ENCODE assay signal across 11 cellular contexts in the genomic region with DNA sequence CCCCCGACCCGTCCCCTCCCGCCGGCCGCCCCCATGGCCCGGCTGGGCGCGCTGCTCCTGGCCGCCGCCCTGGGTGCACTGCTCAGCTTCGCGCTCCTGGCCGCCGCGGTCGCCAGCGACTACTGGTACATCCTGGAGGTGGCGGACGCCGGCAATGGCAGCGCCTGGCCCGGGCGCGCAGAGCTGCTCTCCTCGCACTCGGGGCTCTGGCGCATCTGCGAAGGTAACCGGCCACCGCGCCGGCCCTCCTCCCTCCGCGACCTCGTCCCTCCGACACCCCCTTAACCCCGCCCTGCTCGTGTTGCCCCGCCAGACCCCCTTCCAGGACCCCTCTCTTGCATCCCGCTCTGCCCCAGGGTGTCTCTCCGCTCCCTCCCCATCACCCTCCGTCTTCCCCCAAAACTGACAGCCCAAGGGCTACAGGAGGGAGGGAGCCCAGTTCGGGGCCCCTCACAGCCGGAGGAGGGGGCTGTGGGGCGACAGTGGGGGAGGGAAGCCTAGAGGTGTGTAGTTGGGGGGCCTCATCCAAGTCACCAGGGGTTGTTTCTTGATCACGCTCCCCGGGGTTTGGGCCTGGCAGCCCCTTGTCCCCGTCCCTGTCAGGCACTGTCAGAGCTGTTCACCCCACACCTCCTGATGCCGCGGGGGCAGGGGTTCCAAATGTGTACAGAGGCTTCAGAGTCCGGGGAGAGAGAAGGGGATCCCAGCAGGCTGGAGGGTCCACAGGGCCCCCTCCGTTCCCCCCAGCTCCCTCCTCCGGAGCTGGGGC. TPM values are rescaled to one million over a fixed set of nuclear protein-coding genes. Genes with fewer than 3 reads are reported as not detected.
A peak's percentile ranks its signal among the peaks of the same experiment; 100 is the strongest.
DNase-seq lines count a peak whose midpoint lies in the region; ATAC-seq, FAIRE-seq and TF ChIP-seq lines count a peak whose summit lies in the region.
"Had no signal": no experiment of that assay in that cellular context is flagged by ENCODE, and none has a peak within 500 bp of the region (broad histone marks: within the 10 kb centered on the region; RNA-seq: fewer than 3 reads in every experiment).

No MANE protein-coding gene starts in this region.

- H3K27ac ChIP-seq in CD4-positive, alpha-beta T cell (ENCODE audit: low read depth, low read length) = no peak overlapping the region
- no peak overlapping the region for H3K27ac ChIP-seq in HUES64 (ENCODE audit: low read depth, low read length)
- no peak overlapping the region for H3K27ac ChIP-seq in K562 (ENCODE audit: extremely low read depth, low read depth, low read length)

- CTCF ChIA-PET in CD4-positive, alpha-beta T cell (lab: Charles Lee) = interaction anchor here (1.4 kb wide), 1 partner anchor 128 kb away, joined by 3 read pairs; no protein-coding TSS in a partner anchor
- CTCF ChIA-PET in K562 (lab: Yijun Ruan, JAX; ENCODE audit: low intra/inter-chr PET ratio) = no interaction called here

- DNase-seq in CD4-positive, alpha-beta T cell = peak in 1 of 10 experiments; percentile 31
- DNase-seq in K562 (ENCODE audit: extremely low read depth in 1 of 4, low spot score in 3 of 4) (peak in 1 of 4 experiments; percentile 39), naive B cell (no peak), NCI-H2107 treated with DMSO at 0.1 percent for 48 hours (lab: John Stamatoyannopoulos, UW; ENCODE audit: unreplicated experiment) (no peak)
- DNase-seq: immature natural killer cell, NCI-H1092 had no signal

- no peaks in the 10 kb centered on the region for H3K79me2 ChIP-seq in K562 (ENCODE audit: control insufficient read depth, insufficient read depth, low read length)

- intact Hi-C loops in CD4-positive, alpha-beta T cell (cut with DNase I, micrococcal nuclease) = no loop called here
- intact Hi-C loops in K562 (cut with micrococcal nuclease) = no loop called here

- peak overlapping the region; percentile 61 for H3K4me3 ChIP-seq in HUES64 (ENCODE audit: low read length)
- no peak overlapping the region for H3K4me3 ChIP-seq in K562

- H3K4me1 ChIP-seq in HUES64 (ENCODE audit: insufficient read depth, low read length) = no peaks in the 10 kb centered on the region
- H3K4me1 ChIP-seq in K562 (replicated peaks in 1 of 2; ENCODE audit: control insufficient read depth in 2 of 2, insufficient read depth in 2 of 2, low read length in 2 of 2) = peaks cover 0 to 47% of the 10 kb centered on the region in 2 experiments; a peak in 3 of 5 replicates

- no peak for TF ChIP-seq POLR2A in K562 (conservative IDR thresholded peaks at IDR 0.05)

- no peak for TF ChIP-seq EP300 in K562 (IDR thresholded peaks at IDR 0.05; ENCODE audit: low read length)

- peak; percentile 81 for ATAC-seq in CD4-positive, alpha-beta T cell (ENCODE audit: poor library complexity)
- no peak for ATAC-seq in K562
- peak; percentile 66 to 73 for ATAC-seq in naive B cell (ENCODE audit: low read depth in 2 of 2)
- ATAC-seq in HG02970 (IDR thresholded peaks at IDR 0.05; ENCODE audit: low FRiP score, unreplicated experiment) = no peak
- no peak for ATAC-seq in GM18909 (IDR thresholded peaks at IDR 0.05; ENCODE audit: poor library complexity, unreplicated experiment)
- no peak for ATAC-seq in HG03045 (IDR thresholded peaks at IDR 0.05; ENCODE audit: unreplicated experiment)
- ATAC-seq: Right ventricle myocardium inferior had no signal

- no peak for TF ChIP-seq RAD21 in K562 (CRISPR knock-in tag; conservative IDR thresholded peaks at IDR 0.05 in 1 of 2, IDR thresholded peaks at IDR 0.05 in 1 of 2)

- H3K9ac ChIP-seq in HUES64 (ENCODE audit: low read depth, low read length) (no peak overlapping the region), K562 (ENCODE audit: insufficient read depth in 1 of 2, low read depth in 2 of 2, low read length in 2 of 2) (0 out of 4 replicates have a peak overlapping the region, but pooled peaks of 1 of the 2 experiments have one; percentile 5)

- H3K9me1 ChIP-seq in K562 (ENCODE audit: control insufficient read depth, insufficient read depth, low read length) = no peaks in the 10 kb centered on the region

- in situ Hi-C loops in K562 (cut with MboI) = no loop called here

- H3K4me2 ChIP-seq in K562 (ENCODE audit: insufficient read depth, low read length) = no peak overlapping the region

- H4K20me1 ChIP-seq in K562 (replicated peaks; ENCODE audit: control insufficient read depth, insufficient read depth, low read length) = no peaks in the 10 kb centered on the region

- no peak overlapping the region for H3K4me3 Mint-ChIP-seq in CD4-positive, alpha-beta T cell
- peak overlapping the region in 4 of 8 donors; percentile 16 to 81 (median 44) for H3K4me3 Mint-ChIP-seq in naive B cell
- H3K4me3 Mint-ChIP-seq: immature natural killer cell had no signal

- H3K9me3 Mint-ChIP-seq in CD4-positive, alpha-beta T cell = no peaks in the 10 kb centered on the region
- H3K9me3 Mint-ChIP-seq in naive B cell = no peaks in the 10 kb centered on the region
- H3K9me3 Mint-ChIP-seq: immature natural killer cell had no signal

- peaks cover 41% of the 10 kb centered on the region for H3K27me3 ChIP-seq in CD4-positive, alpha-beta T cell (ENCODE audit: control insufficient read depth, insufficient read depth, low read length)
- peaks cover 34% of the 10 kb centered on the region for H3K27me3 ChIP-seq in HUES64 (ENCODE audit: insufficient read depth, low read length)
- H3K27me3 ChIP-seq in K562 (ENCODE audit: control insufficient read depth in 2 of 2, insufficient read depth in 2 of 2, low read length in 2 of 2) = no peaks in the 10 kb centered on the region

- H2AFZ ChIP-seq in K562 (ENCODE audit: low read depth, low read length) = no peak overlapping the region

- H3K36me3 ChIP-seq in HUES64 (ENCODE audit: insufficient read depth, low read length) (no peaks in the 10 kb centered on the region), K562 (ENCODE audit: control insufficient read depth, insufficient read depth, low read length) (no peaks in the 10 kb centered on the region)

- no TSS peak for BruUV-seq in K562 (replicated peaks; lab: Mats Ljungman, UMichigan)

- H3K4me1 Mint-ChIP-seq in CD4-positive, alpha-beta T cell (ENCODE audit: low read depth) = peaks cover 5% of the 10 kb centered on the region
- H3K4me1 Mint-ChIP-seq in naive B cell = peaks cover 4 to 18% (median 11%) of the 10 kb centered on the region in 3 donors

- no peak for FAIRE-seq in K562 (lab: Jason Lieb, UNC)

- POLR2A ChIA-PET in CD4-positive, alpha-beta T cell (lab: Charles Lee) = no interaction called here
- POLR2A ChIA-PET in K562 (lab: Yijun Ruan, JAX) = interaction anchor here (0.6 to 1.6 kb wide), 2 partner anchors 11 to 13 kb away, joined by 3 read pairs; no protein-coding TSS in a partner anchor

- H3K27me3 Mint-ChIP-seq in CD4-positive, alpha-beta T cell = peaks cover 33% of the 10 kb centered on the region
- H3K27me3 Mint-ChIP-seq in naive B cell = peaks cover 22 to 72% (median 41%) of the 10 kb centered on the region in 3 donors

- WGBS in HUES64 = 13% methylated on average over 53 of the region's 53 CpGs
- WGBS in K562 (ENCODE audit: insufficient coverage, low coverage, missing lambda C conversion rate) = 58% methylated on average over 17 of the region's 53 CpGs

- no peak for TF ChIP-seq CTCF in CD4-positive, alpha-beta T cell (IDR thresholded peaks at IDR 0.05)
- no peak for TF ChIP-seq CTCF in K562 (IDR thresholded peaks at IDR 0.05 in 2 of 3, conservative IDR thresholded peaks at IDR 0.05 in 1 of 3; ENCODE audit: insufficient read depth in 2 of 3, low read depth in 1 of 3, low read length in 3 of 3)

- no peak overlapping the region for H3K27ac Mint-ChIP-seq in CD4-positive, alpha-beta T cell
- H3K27ac Mint-ChIP-seq in naive B cell = no peak overlapping the region
- H3K27ac Mint-ChIP-seq: immature natural killer cell had no signal

- H3K36me3 Mint-ChIP-seq in CD4-positive, alpha-beta T cell (ENCODE audit: low read depth) = no peaks in the 10 kb centered on the region
- no peaks in the 10 kb centered on the region for H3K36me3 Mint-ChIP-seq in naive B cell
- H3K36me3 Mint-ChIP-seq: immature natural killer cell had no signal

- H3K9me3 ChIP-seq in CD4-positive, alpha-beta T cell (ENCODE audit: control insufficient read depth, low read length) = no peaks in the 10 kb centered on the region
- no peaks in the 10 kb centered on the region for H3K9me3 ChIP-seq in HUES64 (ENCODE audit: insufficient read depth, low read depth, low read length)
- no peaks in the 10 kb centered on the region for H3K9me3 ChIP-seq in K562 (replicated peaks; ENCODE audit: control insufficient read depth, insufficient read depth, low read depth, low read length)

RNA-seq across cellular contexts. Expression of a gene that starts 0.7 kb away (rescaled TPM):
- not detected for total RNA-seq in CD4-positive, alpha-beta T cell
- polyA plus RNA-seq in HUES64 (2013, experiment 1 of 2) = not detected
- 0.25 TPM for polyA plus RNA-seq in HUES64 (2013, experiment 2 of 2)
- not detected in 2 replicates for total RNA-seq in K562 (2011; cell fraction: chromatin; rRNA removed; ENCODE audit: low replicate concordance)
- total RNA-seq in K562 (2011; cell fraction: nucleolus; rRNA removed) = 0.17 TPM in 1 of 2 replicates, not detected in the other
- not detected in 2 replicates for total RNA-seq in K562 (2011; cell fraction: nucleoplasm; rRNA removed)
- total RNA-seq in K562 (2014; rRNA removed) (not detected in 2 replicates), K562 (2014; rRNA removed; fragmentation: Illumina TruSeq; extraction: Trizol) (not detected in 2 replicates), K562 (2015; rRNA removed; fragmentation: Illumina TruSeq; extraction: Trizol) (not detected in 2 replicates), K562 (2021) (not detected in 2 replicates)
- polyA plus RNA-seq in K562 (2011; rRNA removed) (not detected in 2 replicates), K562 (2014; fragmentation: Illumina TruSeq; extraction: Trizol) (not detected in 2 replicates), K562 (2014; fragmentation: Nextera tagmentation; extraction: Ambion mirVana) (not detected), K562 (2014; rRNA removed) (not detected in 2 replicates), naive B cell (ENCODE audit: low read depth in 6 of 6) (not detected)
- not detected in 2 replicates for polyA plus RNA-seq in K562 (2011; cell fraction: cytosol; rRNA removed)
- not detected in 2 replicates for polyA plus RNA-seq in K562 (2011; cell fraction: nucleus; rRNA removed)
- not detected in 2 replicates for polyA plus RNA-seq in K562 (2012)
- not detected in 2 replicates for polyA minus RNA-seq in K562 (2011; rRNA and poly(A)+ RNA removed)
- polyA minus RNA-seq in K562 (2011; cell fraction: cytosol; rRNA and poly(A)+ RNA removed) = not detected in 2 replicates
- polyA minus RNA-seq in K562 (2011; cell fraction: nucleus; rRNA and poly(A)+ RNA removed) = not detected in 2 replicates
- total RNA-seq: Right ventricle myocardium inferior had no signal
- polyA plus RNA-seq: immature natural killer cell had no signal

RNA-seq across cellular contexts. Expression of a gene that starts 18.1 kb away (rescaled TPM):
- under 1 TPM; 0.39 to 0.41 TPM for total RNA-seq in CD4-positive, alpha-beta T cell
- polyA plus RNA-seq in HUES64 (2013, experiment 1 of 2) = 91.6 TPM
- polyA plus RNA-seq in HUES64 (2013, experiment 2 of 2) = 99.2 TPM
- total RNA-seq in K562 (2011; cell fraction: chromatin; rRNA removed; ENCODE audit: low replicate concordance) = 88.6 and 104 TPM in 2 replicates
- total RNA-seq in K562 (2011; cell fraction: nucleolus; rRNA removed) = 92.8 and 99.1 TPM in 2 replicates
- 114 and 121 TPM in 2 replicates for total RNA-seq in K562 (2011; cell fraction: nucleoplasm; rRNA removed)
- 114 and 140 TPM in 2 replicates for total RNA-seq in K562 (2014; rRNA removed)
- total RNA-seq in K562 (2014; rRNA removed; fragmentation: Illumina TruSeq; extraction: Trizol) = 79.1 and 79.9 TPM in 2 replicates
- total RNA-seq in K562 (2015; rRNA removed; fragmentation: Illumina TruSeq; extraction: Trizol) = 101 and 106 TPM in 2 replicates
- 101 and 104 TPM in 2 replicates for total RNA-seq in K562 (2021)
- 61.4 and 64.4 TPM in 2 replicates for polyA plus RNA-seq in K562 (2011; rRNA removed)
- polyA plus RNA-seq in K562 (2011; cell fraction: cytosol; rRNA removed) = 55.7 and 67.4 TPM in 2 replicates
- polyA plus RNA-seq in K562 (2011; cell fraction: nucleus; rRNA removed) = 37.3 and 40.7 TPM in 2 replicates
- 67.7 and 78.4 TPM in 2 replicates for polyA plus RNA-seq in K562 (2012)
- 74.6 and 88.8 TPM in 2 replicates for polyA plus RNA-seq in K562 (2014; fragmentation: Illumina TruSeq; extraction: Trizol)
- 100 to 1,000 TPM in 1 of 2 experiments, 10 to 100 TPM in 1; 98.2 to 107 TPM for polyA plus RNA-seq in K562 (2014; fragmentation: Nextera tagmentation; extraction: Ambion mirVana)
- 127 and 155 TPM in 2 replicates for polyA plus RNA-seq in K562 (2014; rRNA removed)
- polyA minus RNA-seq in K562 (2011; rRNA and poly(A)+ RNA removed) = 83.8 and 87.5 TPM in 2 replicates
- 34.3 and 38.4 TPM in 2 replicates for polyA minus RNA-seq in K562 (2011; cell fraction: cytosol; rRNA and poly(A)+ RNA removed)
- 36.9 and 58.9 TPM in 2 replicates for polyA minus RNA-seq in K562 (2011; cell fraction: nucleus; rRNA and poly(A)+ RNA removed)
- polyA plus RNA-seq in naive B cell (ENCODE audit: low read depth in 6 of 6) = not detected

RNA-seq across cellular contexts. Expression of a gene that starts 45.0 kb away (rescaled TPM):
- total RNA-seq in CD4-positive, alpha-beta T cell = under 1 TPM; 0.42 to 0.60 TPM
- polyA plus RNA-seq in HUES64 (2013, experiment 1 of 2) = 40.7 TPM
- polyA plus RNA-seq in HUES64 (2013, experiment 2 of 2) = 40.2 TPM
- total RNA-seq in K562 (2011; cell fraction: chromatin; rRNA removed; ENCODE audit: low replicate concordance) = 125 and 253 TPM in 2 replicates
- total RNA-seq in K562 (2011; cell fraction: nucleolus; rRNA removed) = 134 and 153 TPM in 2 replicates
- total RNA-seq in K562 (2011; cell fraction: nucleoplasm; rRNA removed) = 139 and 167 TPM in 2 replicates
- total RNA-seq in K562 (2014; rRNA removed) (68.1 and 101 TPM in 2 replicates), K562 (2014; rRNA removed; fragmentation: Illumina TruSeq; extraction: Trizol) (63.4 and 70.4 TPM in 2 replicates), K562 (2015; rRNA removed; fragmentation: Illumina TruSeq; extraction: Trizol) (61.8 and 62.1 TPM in 2 replicates), K562 (2021) (67.3 and 74.0 TPM in 2 replicates)
- polyA plus RNA-seq in K562 (2011; rRNA removed) (73.8 and 74.4 TPM in 2 replicates), K562 (2014; fragmentation: Illumina TruSeq; extraction: Trizol) (119 and 133 TPM in 2 replicates), K562 (2014; fragmentation: Nextera tagmentation; extraction: Ambion mirVana) (100 to 1,000 TPM in 1 of 2 experiments, 10 to 100 TPM in 1; 80.3 to 188 TPM), K562 (2014; rRNA removed) (95.7 and 110 TPM in 2 replicates), naive B cell (ENCODE audit: low read depth in 6 of 6) (1 to 10 TPM in 4 of 6 donors, under 1 TPM in 1, not detected in 1; 0.53 to 4.6 (median 2.1) TPM)
- polyA plus RNA-seq in K562 (2011; cell fraction: cytosol; rRNA removed) = 85.6 and 94.0 TPM in 2 replicates
- 83.1 and 130 TPM in 2 replicates for polyA plus RNA-seq in K562 (2011; cell fraction: nucleus; rRNA removed)
- 61.5 and 73.9 TPM in 2 replicates for polyA plus RNA-seq in K562 (2012)
- 81.4 and 85.1 TPM in 2 replicates for polyA minus RNA-seq in K562 (2011; rRNA and poly(A)+ RNA removed)
- polyA minus RNA-seq in K562 (2011; cell fraction: cytosol; rRNA and poly(A)+ RNA removed) = 32.2 and 35.0 TPM in 2 replicates
- 27.0 and 36.4 TPM in 2 replicates for polyA minus RNA-seq in K562 (2011; cell fraction: nucleus; rRNA and poly(A)+ RNA removed)

RNA-seq across cellular contexts. Expression of a gene that starts 45.3 kb away (rescaled TPM):
- under 1 TPM; 0.78 to 0.88 TPM for total RNA-seq in CD4-positive, alpha-beta T cell
- 64.5 TPM for polyA plus RNA-seq in HUES64 (2013, experiment 1 of 2)
- polyA plus RNA-seq in HUES64 (2013, experiment 2 of 2) = 62.3 TPM
- total RNA-seq in K562 (2011; cell fraction: chromatin; rRNA removed; ENCODE audit: low replicate concordance) = 24.3 and 89.6 TPM in 2 replicates
- total RNA-seq in K562 (2011; cell fraction: nucleolus; rRNA removed) = 88.4 and 100 TPM in 2 replicates
- total RNA-seq in K562 (2011; cell fraction: nucleoplasm; rRNA removed) = 53.4 and 62.0 TPM in 2 replicates
- total RNA-seq in K562 (2014; rRNA removed) = 195 and 231 TPM in 2 replicates
- 45.0 and 59.5 TPM in 2 replicates for total RNA-seq in K562 (2014; rRNA removed; fragmentation: Illumina TruSeq; extraction: Trizol)
- 97.7 and 98.0 TPM in 2 replicates for total RNA-seq in K562 (2015; rRNA removed; fragmentation: Illumina TruSeq; extraction: Trizol)
- 198 TPM in 2 replicates for total RNA-seq in K562 (2021)
- polyA plus RNA-seq in K562 (2011; rRNA removed) = 123 and 130 TPM in 2 replicates
- polyA plus RNA-seq in K562 (2011; cell fraction: cytosol; rRNA removed) = 232 and 546 TPM in 2 replicates
- polyA plus RNA-seq in K562 (2011; cell fraction: nucleus; rRNA removed) = 82.4 and 119 TPM in 2 replicates
- polyA plus RNA-seq in K562 (2012) = 204 and 231 TPM in 2 replicates
- polyA plus RNA-seq in K562 (2014; fragmentation: Illumina TruSeq; extraction: Trizol) = 103 and 216 TPM in 2 replicates
- 10 to 100 TPM in 1 of 2 experiments, 1 to 10 TPM in 1; 8.4 to 29.9 TPM for polyA plus RNA-seq in K562 (2014; fragmentation: Nextera tagmentation; extraction: Ambion mirVana)
- 192 and 280 TPM in 2 replicates for polyA plus RNA-seq in K562 (2014; rRNA removed)
- polyA minus RNA-seq in K562 (2011; rRNA and poly(A)+ RNA removed) = 86.2 and 149 TPM in 2 replicates
- 121 and 135 TPM in 2 replicates for polyA minus RNA-seq in K562 (2011; cell fraction: cytosol; rRNA and poly(A)+ RNA removed)
- 32.2 and 35.5 TPM in 2 replicates for polyA minus RNA-seq in K562 (2011; cell fraction: nucleus; rRNA and poly(A)+ RNA removed)
- polyA plus RNA-seq in naive B cell (ENCODE audit: low read depth in 6 of 6) = 1 to 10 TPM in 5 of 6 donors, under 1 TPM in 1; 0.91 to 3.5 (median 2.1) TPM

Comparison
In these comparisons a context has a peak if more than half of its experiments do, and no peak if none do; other contexts are left out.
1. ATAC-seq: peak in CD4-positive, alpha-beta T cell (single experiment) and naive B cell (2 of 2); none in K562 (single experiment), HG02970 (single experiment), GM18909 (single experiment) and HG03045 (single experiment).
2. RNA of a gene that starts 18.1 kb away (total RNA-seq): 79.1 to 140 TPM in K562; 0.39 to 0.41 TPM in CD4-positive, alpha-beta T cell; every median in the first group is over 10 times any median in the second.
3. RNA of a gene that starts 45.0 kb away (total RNA-seq): 61.8 to 253 TPM in K562; 0.42 to 0.60 TPM in CD4-positive, alpha-beta T cell; every median in the first group is over 10 times any median in the second.